ENCODE assay signal across 9 cellular contexts in the genomic region with DNA sequence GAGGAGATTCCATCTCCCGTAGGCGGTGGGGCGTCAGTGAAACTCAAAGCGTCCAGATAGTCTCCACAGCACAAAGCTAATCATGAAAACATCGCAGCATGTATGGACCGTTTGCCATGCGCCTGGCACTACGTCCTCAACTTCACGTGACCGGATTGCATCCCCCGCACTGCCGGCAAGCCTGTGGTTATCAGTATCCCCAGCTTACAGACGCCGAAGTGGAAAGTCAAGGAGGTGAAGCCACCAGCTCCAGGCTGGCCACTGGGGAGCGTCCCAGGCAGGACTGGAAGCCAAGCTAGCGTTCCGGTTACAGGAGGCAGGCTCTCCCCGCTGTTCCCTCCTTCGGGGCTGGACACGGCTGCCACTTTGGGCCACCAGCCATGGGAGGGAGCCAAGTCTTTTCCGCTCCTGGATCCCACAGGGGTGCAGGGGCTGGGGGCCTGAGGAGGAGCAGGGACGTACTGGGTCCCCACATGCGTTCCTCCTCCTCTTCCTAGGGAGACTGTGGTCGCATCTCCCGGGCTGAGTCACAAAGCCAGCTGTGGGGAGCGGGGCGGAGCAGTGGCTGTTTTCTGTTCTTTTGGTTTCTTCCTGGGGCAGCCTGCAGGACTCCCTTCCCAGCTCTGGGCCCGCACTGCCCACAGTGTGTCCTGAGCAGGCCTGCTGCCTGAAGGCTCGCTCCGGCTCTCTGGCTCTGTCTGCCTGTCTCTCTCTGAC. TPM values are rescaled to one million over a fixed set of nuclear protein-coding genes. Genes with fewer than 3 reads are reported as not detected.
DNase-seq lines count a peak whose midpoint lies in the region; ATAC-seq and TF ChIP-seq lines count a peak whose summit lies in the region.
"Had no signal": no experiment of that assay in that cellular context is flagged by ENCODE, and none has a peak within 500 bp of the region (broad histone marks: within the 10 kb centered on the region; RNA-seq: fewer than 3 reads in every experiment).

No MANE protein-coding gene starts in this region.

- DNase-seq in GM23248 (peak; percentile 91), RPMI7951 (ENCODE audit: low read depth) (peak; percentile 92), dermis blood vessel endothelial cell (peak; percentile 63), lower lobe of right lung (peak; percentile 55), thoracic aorta (ENCODE audit: low spot score) (no peak), SHP77 treated with DMSO at 0.1 percent for 48 hours (lab: John Stamatoyannopoulos, UW) (no peak), DMS153 treated with DMSO at 0.1 percent for 48 hours (lab: John Stamatoyannopoulos, UW; ENCODE audit: unreplicated experiment) (no peak)

- no peaks in the 10 kb centered on the region for H4K20me1 ChIP-seq in GM23248 (ENCODE audit: insufficient read depth)

- peaks cover 3% of the 10 kb centered on the region for H3K79me2 ChIP-seq in GM23248 (ENCODE audit: insufficient read depth)

- no peaks in the 10 kb centered on the region for H3K9me2 ChIP-seq in GM23248 (ENCODE audit: insufficient read depth)

- H3K4me3 ChIP-seq in GM23248 (peak overlapping the region; percentile 68), lower lobe of right lung (peak overlapping the region; percentile 45), thoracic aorta (peak overlapping the region; percentile 71)
- H3K4me3 ChIP-seq: PC-9 had no signal

- H3K9me3 ChIP-seq in GM23248 (ENCODE audit: low read depth) (no peaks in the 10 kb centered on the region), lower lobe of right lung (no peaks in the 10 kb centered on the region), thoracic aorta (no peaks in the 10 kb centered on the region)

- H3F3A ChIP-seq in GM23248 (ENCODE audit: insufficient read depth) = 0 out of 2 replicates have a peak, but pooled peaks cover 4% of the 10 kb centered on the region

- in situ Hi-C loops in GM23248 (cut with MboI) = no loop called here

- peak overlapping the region; percentile 82 for H2AFZ ChIP-seq in GM23248
- H2AFZ ChIP-seq: PC-9 had no signal

- no peaks in the 10 kb centered on the region for H3K27me3 ChIP-seq in GM23248 (replicated peaks; ENCODE audit: insufficient read depth)
- H3K27me3 ChIP-seq in lower lobe of right lung (ENCODE audit: low read depth) = peaks cover 5% of the 10 kb centered on the region
- no peaks in the 10 kb centered on the region for H3K27me3 ChIP-seq in thoracic aorta (replicated peaks; ENCODE audit: insufficient read depth)

- H3K36me3 ChIP-seq in GM23248 (ENCODE audit: low read depth) (no peaks in the 10 kb centered on the region), lower lobe of right lung (no peaks in the 10 kb centered on the region), thoracic aorta (no peaks in the 10 kb centered on the region)

- intact Hi-C loops in lower lobe of right lung (cut with DNase I) = no loop called here

- peak overlapping the region; percentile 74 for H3K9ac ChIP-seq in GM23248

- H3K4me1 ChIP-seq in GM23248 (ENCODE audit: insufficient read depth) (peaks cover 8% of the 10 kb centered on the region; the same call in 1 of the 2 replicates), lower lobe of right lung (peaks cover 19% of the 10 kb centered on the region), thoracic aorta (ENCODE audit: control insufficient read depth in 1 of 2, low read depth in 2 of 2) (peaks cover 6 to 34% of the 10 kb centered on the region in 2 donors)

- TF ChIP-seq CTCF in lower lobe of right lung (IDR thresholded peaks at IDR 0.05) = no peak
- peak; percentile 9 for TF ChIP-seq CTCF in thoracic aorta (IDR thresholded peaks at IDR 0.05)

- peak; percentile 44 to 46 for ATAC-seq in lower lobe of right lung
- ATAC-seq in thoracic aorta (ENCODE audit: insufficient number of reproducible peaks, low FRiP score, low read depth) = peak; percentile 26
- ATAC-seq in HG02981 (IDR thresholded peaks at IDR 0.05; ENCODE audit: unreplicated experiment) = no peak

- peak overlapping the region; percentile 88 for H3K4me2 ChIP-seq in GM23248 (ENCODE audit: unreplicated experiment)
- H3K4me2 ChIP-seq: PC-9 had no signal

- H3K27ac ChIP-seq in GM23248 (peak overlapping the region; percentile 70), lower lobe of right lung (no peak overlapping the region), thoracic aorta (peak overlapping the region; percentile 82 to 85)
- H3K27ac ChIP-seq: PC-9 had no signal

- 1 to 3% methylated on average over 30 of the region's 30 CpGs for WGBS in GM23248 (ENCODE audit: low coverage in 1 of 2, low lambda C conversion rate in 2 of 2, missing lambda C conversion rate in 2 of 2), 2 experiments

RNA-seq across cellular contexts. Expression of gene OSBPL5, which starts 4.3 kb away (rescaled TPM):
- total RNA-seq in GM23248 (2014; rRNA removed; shearing (Covaris generic)) = 47.6 and 57.6 TPM in 2 replicates
- polyA plus RNA-seq in GM23248 (2016; fragmentation: Nextera tagmentation; extraction: Ambion mirVana) = 25.3 and 27.9 TPM in 2 replicates
- total RNA-seq in RPMI7951 (2014; rRNA removed; shearing (Covaris generic)) = 21.1 and 25.2 TPM in 2 replicates
- total RNA-seq in dermis blood vessel endothelial cell (74.9 and 110 TPM in 2 replicates), lower lobe of right lung (46.2 TPM), thoracic aorta (100 to 1,000 TPM in 1 of 2 donors, 10 to 100 TPM in 1; 99.9 to 121 TPM)

RNA-seq across cellular contexts. Expression of gene MRGPRG, which starts 49.2 kb away (rescaled TPM):
- total RNA-seq in GM23248 (2014; rRNA removed; shearing (Covaris generic)) = not detected in 2 replicates
- polyA plus RNA-seq in GM23248 (2016; fragmentation: Nextera tagmentation; extraction: Ambion mirVana) = not detected in 2 replicates
- not detected in 2 replicates for total RNA-seq in RPMI7951 (2014; rRNA removed; shearing (Covaris generic))
- not detected in 2 replicates for total RNA-seq in dermis blood vessel endothelial cell
- not detected for total RNA-seq in lower lobe of right lung
- total RNA-seq in thoracic aorta = not detected
- total RNA-seq: PC-9 had no signal

Comparison
In these comparisons a context has a peak if more than half of its experiments do, and no peak if none do; other contexts are left out.
1. DNase-seq: peak in GM23248 (single experiment), RPMI7951 (single experiment), dermis blood vessel endothelial cell (single experiment) and lower lobe of right lung (single experiment); none in thoracic aorta (single experiment), SHP77 treated with DMSO at 0.1 percent for 48 hours (single experiment) and DMS153 treated with DMSO at 0.1 percent for 48 hours (single experiment).
2. Peak in every context shown above with its lines, with median percentiles within 50 percentile points of each other: H3K4me3 ChIP-seq.